12 cellular contexts compared by ENCODE assay signal in genomic region chr10:28681345-28681763, GRCh38. TPM values are rescaled to one million over a fixed set of nuclear protein-coding genes. Genes with fewer than 3 reads are reported as not detected.
DNase-seq lines count a peak whose midpoint lies in the region; ATAC-seq and TF ChIP-seq lines count a peak whose summit lies in the region.
"Had no signal": no experiment of that assay in that cellular context is flagged by ENCODE, and none has a peak within 500 bp of the region (broad histone marks: within the 10 kb centered on the region; RNA-seq: fewer than 3 reads in every experiment).

No MANE protein-coding gene starts in this region.

- TF ChIP-seq CTCF in HEK293 (tag by site-specific recombination; IDR thresholded peaks at IDR 0.05) (no peak), progenitor cell of endocrine pancreas (IDR thresholded peaks at IDR 0.05; ENCODE audit: unreplicated experiment) (no peak)

- CTCF ChIA-PET in HEK293 (lab: Yijun Ruan, JAX) = interaction anchor here (0.5 to 0.6 kb wide), 2 partner anchors 56 to 764 kb away, joined by 3 read pairs; no protein-coding TSS in a partner anchor

- no peak overlapping the region; the same call in 1 of the 2 replicates for H3K27ac ChIP-seq in HEK293 (ENCODE audit: extremely low read depth, low read depth, low read length)
- H3K27ac ChIP-seq: epithelial cell of prostate, VCaP had no signal

- H3K4me1 Mint-ChIP-seq in progenitor cell of endocrine pancreas (ENCODE audit: low read depth) = peaks cover 56% of the 10 kb centered on the region
- peaks cover 29% of the 10 kb centered on the region for H3K4me1 Mint-ChIP-seq in activated naive CD8-positive, alpha-beta T cell treated with anti-CD3 and anti-CD28 coated beads, Interleukin-2, amount 50 U/mL, for 24 hours

- H3K4me3 ChIP-seq in HEK293 (ENCODE audit: low read depth, low read length) = no peak overlapping the region
- H3K4me3 ChIP-seq in iPS-11a (ENCODE audit: low read depth, low read length) = peak overlapping the region; percentile 22

- no peaks in the 10 kb centered on the region for H3K27me3 Mint-ChIP-seq in progenitor cell of endocrine pancreas
- peaks cover 51% of the 10 kb centered on the region for H3K27me3 Mint-ChIP-seq in activated naive CD8-positive, alpha-beta T cell treated with anti-CD3 and anti-CD28 coated beads, Interleukin-2, amount 50 U/mL, for 24 hours

- H3K27ac Mint-ChIP-seq in progenitor cell of endocrine pancreas = peak overlapping the region; percentile 67
- no peak overlapping the region for H3K27ac Mint-ChIP-seq in activated naive CD8-positive, alpha-beta T cell treated with anti-CD3 and anti-CD28 coated beads, Interleukin-2, amount 50 U/mL, for 24 hours

- H3K9me3 ChIP-seq in HEK293 (ENCODE audit: control insufficient read depth, insufficient read depth, low read depth, low read length) = no peaks in the 10 kb centered on the region

- peak; percentile 67 for DNase-seq in SW480 (ENCODE audit: low spot score)
- DNase-seq in progenitor cell of endocrine pancreas (ENCODE audit: low spot score, unreplicated experiment) = no peak
- no peak for DNase-seq in SW 1271 (lab: John Stamatoyannopoulos, UW)
- no peak for DNase-seq in activated naive CD8-positive, alpha-beta T cell treated with anti-CD3 and anti-CD28 coated beads, Interleukin-2, amount 50 U/mL, for 24 hours
- DNase-seq in NCI-H2196 treated with DMSO at 0.1 percent for 48 hours (lab: John Stamatoyannopoulos, UW; ENCODE audit: unreplicated experiment) = no peak
- DNase-seq: Kasumi-1; stimulated activated naive CD4-positive, alpha-beta T cell had no signal

- H3K36me3 ChIP-seq in HEK293 (ENCODE audit: control insufficient read depth in 2 of 2, insufficient read depth in 1 of 2, low read length in 2 of 2) = peaks cover 15 to 38% of the 10 kb centered on the region in 2 experiments; a peak in 2 of 3 replicates

- peaks cover 23% of the 10 kb centered on the region for H3K4me1 ChIP-seq in HEK293 (ENCODE audit: control insufficient read depth, insufficient read depth, low read length)

- no peaks in the 10 kb centered on the region for H3K9me3 Mint-ChIP-seq in progenitor cell of endocrine pancreas (ENCODE audit: low read depth)
- H3K9me3 Mint-ChIP-seq in activated naive CD8-positive, alpha-beta T cell treated with anti-CD3 and anti-CD28 coated beads, Interleukin-2, amount 50 U/mL, for 24 hours = no peaks in the 10 kb centered on the region

- POLR2A ChIA-PET in HEK293 (lab: Yijun Ruan, JAX) = interaction anchor here (0.6 to 1.2 kb wide), 2 partner anchors 13 to 19 kb away, joined by 3 to 4 read pairs; no protein-coding TSS in a partner anchor

- ATAC-seq in activated naive CD8-positive, alpha-beta T cell treated with anti-CD3 and anti-CD28 coated beads, Interleukin-2, amount 50 U/mL, for 24 hours = no peak
- no peak for ATAC-seq in GM21515 (IDR thresholded peaks at IDR 0.05; ENCODE audit: unreplicated experiment)

- H3K4me3 Mint-ChIP-seq in progenitor cell of endocrine pancreas (ENCODE audit: low read depth) = peak overlapping the region; percentile 97
- no peak overlapping the region for H3K4me3 Mint-ChIP-seq in activated naive CD8-positive, alpha-beta T cell treated with anti-CD3 and anti-CD28 coated beads, Interleukin-2, amount 50 U/mL, for 24 hours

- H3K36me3 Mint-ChIP-seq in progenitor cell of endocrine pancreas (ENCODE audit: insufficient read depth) = peaks cover 14% of the 10 kb centered on the region
- H3K36me3 Mint-ChIP-seq in activated naive CD8-positive, alpha-beta T cell treated with anti-CD3 and anti-CD28 coated beads, Interleukin-2, amount 50 U/mL, for 24 hours (ENCODE audit: low read depth) = no peaks in the 10 kb centered on the region

TF ChIP-seq in HEK293, 187 proteins besides CTCF, POLR2A, EP300 and RAD21:
- TF ChIP-seq ZNF530 (tag by site-specific recombination; IDR thresholded peaks at IDR 0.05; ENCODE audit: low read depth) = no peak
- TF ChIP-seq ZSCAN30 (tag by site-specific recombination; IDR thresholded peaks at IDR 0.05) = 0 out of 2 replicates have a peak, but pooled peaks have one; percentile 7
- peak; percentile 36; the same call in 1 of the 2 replicates for TF ChIP-seq SP7 (tag by site-specific recombination; IDR thresholded peaks at IDR 0.05)
- peak; percentile 52; the same call in 1 of the 2 replicates for TF ChIP-seq ZBTB17 (tag by site-specific recombination; IDR thresholded peaks at IDR 0.05)
- TF ChIP-seq ZNF600 (tag by site-specific recombination; IDR thresholded peaks at IDR 0.05) = peak; percentile 85

RNA-seq across cellular contexts. Expression of gene BAMBI, which starts 4.0 kb away (rescaled TPM):
- 31.4 and 35.4 TPM in 2 replicates for total RNA-seq in progenitor cell of endocrine pancreas
